8 cellular contexts compared by ENCODE assay signal in the genomic region with DNA sequence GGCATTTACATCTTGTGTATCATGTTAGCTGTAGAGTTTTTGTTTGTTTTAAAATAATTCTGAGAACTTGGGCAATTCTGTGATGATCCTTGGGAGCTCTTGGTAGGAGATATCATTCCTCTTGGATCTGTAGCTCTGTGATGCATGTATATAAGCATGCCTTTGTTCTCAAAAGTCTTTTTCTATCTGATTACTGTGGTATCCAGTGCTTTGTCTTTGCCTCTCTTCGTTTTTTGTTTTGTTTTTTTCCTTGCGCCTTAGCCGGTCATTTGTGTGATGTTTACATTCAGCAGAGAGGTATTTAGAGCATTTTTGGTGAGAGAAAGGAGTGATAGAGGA.
DNase-seq lines count a peak whose midpoint lies in the region; ATAC-seq, FAIRE-seq and TF ChIP-seq lines count a peak whose summit lies in the region.

No MANE protein-coding gene starts in this region.

- TF ChIP-seq CTCF in WI38 (IDR thresholded peaks at IDR 0.05; ENCODE audit: low read depth, low read length) (no peak), gastrocnemius medialis (IDR thresholded peaks at IDR 0.05 in 4 of 5, conservative IDR thresholded peaks at IDR 0.05 in 1 of 5) (no peak)

- intact Hi-C loops in gastrocnemius medialis (cut with DNase I; ENCODE audit: low total_unique reads): loop anchor here (2.0 to 10.0 kb wide), 3 partner anchors 68 to 110 kb away; a partner anchor contains a TSS

- FAIRE-seq in urothelium cell line (lab: Jason Lieb, UNC): no peak

- in situ Hi-C loops in gastrocnemius medialis (cut with MboI; ENCODE audit: low sequenced_read_pairs in 4 of 4): loop anchor here in 1 of 4 donors (10.0 kb wide), 1 partner anchor 70 kb away; no protein-coding TSS in a partner anchor

- H3K4me3 ChIP-seq in WI38 (ENCODE audit: low read depth, low read length) (peak overlapping the region; percentile 71), gastrocnemius medialis (peak overlapping the region; percentile 67 to 76 (median 71))

- H3K9me3 ChIP-seq in gastrocnemius medialis: no peaks in the 10 kb centered on the region

- H3K27me3 ChIP-seq in gastrocnemius medialis: no peaks in the 10 kb centered on the region

- H3K36me3 ChIP-seq in gastrocnemius medialis: no peaks in the 10 kb centered on the region

- peaks cover 47 to 56% of the 10 kb centered on the region in 2 donors for H3K4me1 ChIP-seq in gastrocnemius medialis

- TF ChIP-seq POLR2A in gastrocnemius medialis (IDR thresholded peaks at IDR 0.05): no peak

- peak; percentile 21 for DNase-seq in H4 (ENCODE audit: low spot score)
- peak; percentile 7 for DNase-seq in globus pallidus (ENCODE audit: low spot score)
- no peak for DNase-seq in gastrocnemius medialis
- DNase-seq in SKM-1 treated with dmso at 0.1 percent for 144 hours (lab: John Stamatoyannopoulos, UW; ENCODE audit: unreplicated experiment): no peak
- no peak for DNase-seq in stimulated activated naive CD4-positive, alpha-beta T cell (lab: John Stamatoyannopoulos, UW)
- DNase-seq in middle frontal gyrus (ENCODE audit: extremely low spot score, low spot score): no peak
- DNase-seq in urothelium cell line (ENCODE audit: low spot score): no peak

- peak in 1 of 2 donors; percentile 0 for ATAC-seq in gastrocnemius medialis

- peak overlapping the region; percentile 84 to 94 (median 92) for H3K27ac ChIP-seq in gastrocnemius medialis

Comparison
In these comparisons a context has a peak if more than half of its experiments do, and no peak if none do; other contexts are left out.
1. DNase-seq: peak in H4 (single experiment) and globus pallidus (single experiment); none in gastrocnemius medialis (0 of 2), SKM-1 treated with dmso at 0.1 percent for 144 hours (single experiment), stimulated activated naive CD4-positive, alpha-beta T cell (0 of 6), middle frontal gyrus (single experiment) and urothelium cell line (single experiment).